In the genomic region with DNA sequence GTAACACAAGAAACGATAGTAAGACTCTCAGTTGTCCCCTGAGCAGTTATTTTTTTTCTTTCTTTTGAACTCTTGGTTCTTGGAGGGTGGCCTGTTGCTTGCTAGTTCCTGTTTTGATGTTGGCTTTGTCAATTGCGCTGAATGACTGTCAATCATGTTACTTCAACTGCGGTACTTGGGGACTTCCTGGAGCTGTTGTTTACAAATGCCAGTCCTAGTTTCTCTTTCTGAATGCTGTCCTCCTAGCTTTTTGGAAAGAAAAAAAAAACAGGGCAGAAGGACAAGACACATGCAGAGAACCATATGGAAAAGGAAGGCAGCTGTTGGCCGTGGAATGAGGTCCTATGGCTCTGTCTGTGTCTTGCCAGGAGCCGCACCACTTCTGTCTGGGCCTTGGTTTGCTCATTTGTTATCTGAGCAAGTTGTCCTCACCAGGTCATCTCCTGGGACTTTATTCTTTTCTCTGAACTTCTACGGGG, we compare ENCODE assay signal across 8 cellular contexts. TPM values are rescaled to one million over a fixed set of nuclear protein-coding genes. Genes with fewer than 3 reads are reported as not detected.
DNase-seq lines count a peak whose midpoint lies in the region; ATAC-seq and TF ChIP-seq lines count a peak whose summit lies in the region.

No MANE protein-coding gene starts in this region.

- POLR2A ChIA-PET in GM10248 (lab: Yijun Ruan, JAX): interaction anchor here (0.9 to 1.8 kb wide), 3 partner anchors 19 to 90 kb away, joined by 3 to 4 read pairs (median 4); no protein-coding TSS in a partner anchor
- POLR2A ChIA-PET in activated CD8-positive, alpha-beta T cell treated with anti-CD3 and anti-CD28 coated beads for 36 hours (lab: Charles Lee): interaction anchor here (0.7 to 2.6 kb wide), 10 partner anchors 13 to 221 kb away, joined by 3 to 8 read pairs (median 4); a partner anchor contains a TSS

- H3K9me3 Mint-ChIP-seq in activated CD8-positive, alpha-beta T cell treated with anti-CD3 and anti-CD28 coated beads for 36 hours: peaks cover 3% of the 10 kb centered on the region
- H3K9me3 Mint-ChIP-seq in stimulated activated naive CD8-positive, alpha-beta T cell treated with anti-CD3 and anti-CD28 coated beads, Interleukin-15, amount 100 ng/mL, for 72 hours: no peaks in the 10 kb centered on the region

- H3K36me3 Mint-ChIP-seq in activated CD8-positive, alpha-beta T cell treated with anti-CD3 and anti-CD28 coated beads for 36 hours (ENCODE audit: low read depth): peaks cover 14% of the 10 kb centered on the region

- CTCF ChIA-PET in GM10248 (lab: Yijun Ruan, JAX): interaction anchor here (0.9 to 4.7 kb wide), 6 partner anchors 12 to 91 kb away, joined by 3 to 27 read pairs (median 4); no protein-coding TSS in a partner anchor
- CTCF ChIA-PET in activated CD8-positive, alpha-beta T cell treated with anti-CD3 and anti-CD28 coated beads for 36 hours (lab: Charles Lee): interaction anchor here (0.9 to 2.5 kb wide), 7 partner anchors 12 to 84 kb away, joined by 3 to 8 read pairs (median 4); no protein-coding TSS in a partner anchor

- DNase-seq in GM10248 (ENCODE audit: extremely low spot score) (peak; percentile 51), KG1 (lab: John Stamatoyannopoulos, UW) (peak; percentile 56), left ventricle myocardium superior (no peak), AG08395 (ENCODE audit: low spot score) (no peak), HK-2 (ENCODE audit: unreplicated experiment) (no peak)
- DNase-seq in activated CD8-positive, alpha-beta T cell treated with anti-CD3 and anti-CD28 coated beads for 36 hours: peak; percentile 65
- peak; percentile 55 to 70 for DNase-seq in stimulated activated naive CD8-positive, alpha-beta T cell treated with anti-CD3 and anti-CD28 coated beads, Interleukin-15, amount 100 ng/mL, for 72 hours

- peak overlapping the region; percentile 96 for H3K27ac Mint-ChIP-seq in activated CD8-positive, alpha-beta T cell treated with anti-CD3 and anti-CD28 coated beads for 36 hours
- H3K27ac Mint-ChIP-seq in stimulated activated naive CD8-positive, alpha-beta T cell treated with anti-CD3 and anti-CD28 coated beads, Interleukin-15, amount 100 ng/mL, for 72 hours: peak overlapping the region; percentile 94 to 99

- TF ChIP-seq CTCF in GM10248 (IDR thresholded peaks at IDR 0.05; ENCODE audit: control extremely low read depth, extremely low read depth, low read depth, missing control alignments): no peak
- TF ChIP-seq CTCF in activated CD8-positive, alpha-beta T cell treated with anti-CD3 and anti-CD28 coated beads for 36 hours (IDR thresholded peaks at IDR 0.05): no peak

- ATAC-seq in GM21528 (IDR thresholded peaks at IDR 0.05; ENCODE audit: low FRiP score, unreplicated experiment) (peak; percentile 55), left ventricle myocardium superior (peak; percentile 30)
- ATAC-seq in activated CD8-positive, alpha-beta T cell treated with anti-CD3 and anti-CD28 coated beads for 36 hours: peak; percentile 69
- ATAC-seq in stimulated activated naive CD8-positive, alpha-beta T cell treated with anti-CD3 and anti-CD28 coated beads, Interleukin-15, amount 100 ng/mL, for 72 hours: peak; percentile 83

- H3K4me3 Mint-ChIP-seq in activated CD8-positive, alpha-beta T cell treated with anti-CD3 and anti-CD28 coated beads for 36 hours: peak overlapping the region; percentile 67
- peak overlapping the region; percentile 79 to 91 for H3K4me3 Mint-ChIP-seq in stimulated activated naive CD8-positive, alpha-beta T cell treated with anti-CD3 and anti-CD28 coated beads, Interleukin-15, amount 100 ng/mL, for 72 hours

- H3K4me1 Mint-ChIP-seq in activated CD8-positive, alpha-beta T cell treated with anti-CD3 and anti-CD28 coated beads for 36 hours (ENCODE audit: low read depth): peaks cover 96% of the 10 kb centered on the region
- H3K4me1 Mint-ChIP-seq in stimulated activated naive CD8-positive, alpha-beta T cell treated with anti-CD3 and anti-CD28 coated beads, Interleukin-15, amount 100 ng/mL, for 72 hours: peaks cover 96% of the 10 kb centered on the region

- intact Hi-C loops in activated CD8-positive, alpha-beta T cell treated with anti-CD3 and anti-CD28 coated beads for 36 hours (cut with micrococcal nuclease): loop anchor here (5.0 kb wide), 1 partner anchor 92 kb away; no protein-coding TSS in a partner anchor
- intact Hi-C loops in left ventricle myocardium superior (cut with micrococcal nuclease): no loop called here

- no peaks in the 10 kb centered on the region for H3K27me3 Mint-ChIP-seq in activated CD8-positive, alpha-beta T cell treated with anti-CD3 and anti-CD28 coated beads for 36 hours
- H3K27me3 Mint-ChIP-seq in stimulated activated naive CD8-positive, alpha-beta T cell treated with anti-CD3 and anti-CD28 coated beads, Interleukin-15, amount 100 ng/mL, for 72 hours: no peaks in the 10 kb centered on the region

RNA-seq across cellular contexts. Expression of a gene that starts 7.0 kb away (rescaled TPM):
- 100 to 1,000 TPM; 186 to 190 TPM for total RNA-seq in activated CD8-positive, alpha-beta T cell treated with anti-CD3 and anti-CD28 coated beads for 36 hours
- 82.4 TPM for total RNA-seq in left ventricle myocardium superior

RNA-seq across cellular contexts. Expression of a gene that starts 54.3 kb away (rescaled TPM):
- total RNA-seq in activated CD8-positive, alpha-beta T cell treated with anti-CD3 and anti-CD28 coated beads for 36 hours: 10 to 100 TPM; 41.2 to 44.4 TPM
- 20.6 TPM for total RNA-seq in left ventricle myocardium superior

RNA-seq across cellular contexts. Expression of a gene that starts 54.7 kb away (rescaled TPM):
- 10 to 100 TPM; 34.2 to 35.4 TPM for total RNA-seq in activated CD8-positive, alpha-beta T cell treated with anti-CD3 and anti-CD28 coated beads for 36 hours
- total RNA-seq in left ventricle myocardium superior: 42.7 TPM

Comparison
In these comparisons a context has a peak if more than half of its experiments do, and no peak if none do; other contexts are left out.
1. DNase-seq: peak in GM10248 (single experiment), KG1 (single experiment), activated CD8-positive, alpha-beta T cell treated with anti-CD3 and anti-CD28 coated beads for 36 hours (single experiment) and stimulated activated naive CD8-positive, alpha-beta T cell treated with anti-CD3 and anti-CD28 coated beads, Interleukin-15, amount 100 ng/mL, for 72 hours (2 of 2); none in left ventricle myocardium superior (single experiment), AG08395 (single experiment) and HK-2 (single experiment).
2. ATAC-seq: peak in every context shown above with its lines; median percentile 83 in stimulated activated naive CD8-positive, alpha-beta T cell treated with anti-CD3 and anti-CD28 coated beads, Interleukin-15, amount 100 ng/mL, for 72 hours; 69 in activated CD8-positive, alpha-beta T cell treated with anti-CD3 and anti-CD28 coated beads for 36 hours; 55 in GM21528; 30 in left ventricle myocardium superior.